ENCODE assay signal across 8 cellular contexts in the genomic region with DNA sequence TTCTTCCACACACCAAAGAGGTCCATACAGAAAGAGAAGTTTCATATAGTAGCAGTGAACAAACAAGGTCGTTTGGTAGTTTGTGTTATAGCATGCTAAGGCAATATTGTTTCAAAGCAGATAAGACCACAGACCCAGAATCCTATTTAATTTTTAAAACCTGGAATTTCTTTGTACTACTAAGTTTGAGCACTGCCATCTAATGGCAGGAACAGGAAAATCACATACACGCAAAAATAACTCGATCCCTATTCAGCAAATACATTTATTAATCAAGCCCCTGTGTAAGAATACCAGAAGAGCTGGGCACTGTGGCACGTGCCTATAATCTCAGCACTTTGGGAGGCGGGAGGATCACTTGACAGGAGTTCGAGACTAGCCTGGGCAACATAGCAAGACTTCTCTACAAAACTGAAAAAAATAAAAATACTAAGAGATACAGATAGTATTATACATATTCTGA. TPM values are rescaled to one million over a fixed set of nuclear protein-coding genes. Genes with fewer than 3 reads are reported as not detected.
DNase-seq lines count a peak whose midpoint lies in the region; ATAC-seq, FAIRE-seq and TF ChIP-seq lines count a peak whose summit lies in the region.

No MANE protein-coding gene starts in this region.

- in situ Hi-C loops in HAP-1 (cut with MboI; ENCODE audit: low sequenced_read_pairs), result no loop called here

- H3K36me3 ChIP-seq in CD8-positive, alpha-beta T cell (ENCODE audit: insufficient read depth, low read length), result no peaks in the 10 kb centered on the region
- H3K36me3 ChIP-seq in HAP-1 (replicated peaks) (no peaks in the 10 kb centered on the region), small intestine (ENCODE audit: control insufficient read depth in 2 of 2, insufficient read depth in 2 of 2, low read length in 2 of 2) (no peaks in the 10 kb centered on the region)

- WGBS in small intestine, 3 donors, result 0 to 6% (median 6%) methylated on average over 6 of the region's 6 CpGs

- TF ChIP-seq CTCF in CD8-positive, alpha-beta T cell (IDR thresholded peaks at IDR 0.05), result peak; percentile 67
- TF ChIP-seq CTCF in fibroblast of pulmonary artery (IDR thresholded peaks at IDR 0.05; ENCODE audit: low read length, missing control alignments), result peak; percentile 63

- H3K9me3 Mint-ChIP-seq in CD8-positive, alpha-beta T cell, result no peaks in the 10 kb centered on the region

- ATAC-seq in CD8-positive, alpha-beta T cell, result no peak
- ATAC-seq in HG02852 (IDR thresholded peaks at IDR 0.05; ENCODE audit: unreplicated experiment) (no peak), GM19023 (IDR thresholded peaks at IDR 0.05; ENCODE audit: unreplicated experiment) (no peak)

- no peak for FAIRE-seq in small intestine (lab: Jason Lieb, UNC)

- peaks cover 30% of the 10 kb centered on the region for H3K4me1 Mint-ChIP-seq in CD8-positive, alpha-beta T cell (ENCODE audit: low read depth)

- POLR2A ChIA-PET in CD8-positive, alpha-beta T cell (lab: Charles Lee), result no interaction called here

- H3K4me3 Mint-ChIP-seq in CD8-positive, alpha-beta T cell, result no peak overlapping the region

- intact Hi-C loops in CD8-positive, alpha-beta T cell (cut with DNase I, micrococcal nuclease), result loop anchor here (1.0 to 10.0 kb wide), 4 partner anchors 79 to 1439 kb away; no protein-coding TSS in a partner anchor

- peaks cover 8% of the 10 kb centered on the region for H3K27me3 Mint-ChIP-seq in CD8-positive, alpha-beta T cell (ENCODE audit: low read depth)

- CTCF ChIA-PET in CD8-positive, alpha-beta T cell (lab: Charles Lee), result interaction anchor here (1.0 to 2.4 kb wide), 7 partner anchors 11 to 502 kb away, joined by 3 to 7 read pairs (median 5); no protein-coding TSS in a partner anchor

- no peak for DNase-seq in CD8-positive, alpha-beta T cell
- DNase-seq in HAP-1 (ENCODE audit: low spot score in 2 of 2) (peak; percentile 34 to 62), RPMI7951 (ENCODE audit: low read depth) (peak; percentile 40), fibroblast of pulmonary artery (ENCODE audit: low read depth) (peak; percentile 71), small intestine (peak; percentile 38), GF-D8 (lab: John Stamatoyannopoulos, UW) (no peak)

- no peak overlapping the region for H3K27ac Mint-ChIP-seq in CD8-positive, alpha-beta T cell

- H3K4me1 ChIP-seq in CD8-positive, alpha-beta T cell (ENCODE audit: insufficient read depth, low read length), result peaks cover 18% of the 10 kb centered on the region
- H3K4me1 ChIP-seq in HAP-1 (peaks cover 9% of the 10 kb centered on the region), small intestine (ENCODE audit: control insufficient read depth in 2 of 2, insufficient read depth in 1 of 2, low read depth in 1 of 2, low read length in 1 of 2) (peaks cover 0 to 7% of the 10 kb centered on the region in 2 donors)

- H3K9me3 ChIP-seq in CD8-positive, alpha-beta T cell (ENCODE audit: low read length), result no peaks in the 10 kb centered on the region
- H3K9me3 ChIP-seq in HAP-1 (0 out of 2 replicates have a peak, but pooled peaks cover 2% of the 10 kb centered on the region), small intestine (ENCODE audit: control insufficient read depth, low read depth) (no peaks in the 10 kb centered on the region)

- no peak overlapping the region for H3K4me3 ChIP-seq in CD8-positive, alpha-beta T cell (ENCODE audit: low read depth, low read length)
- H3K4me3 ChIP-seq in HAP-1 (no peak overlapping the region), fibroblast of pulmonary artery (replicated peaks; ENCODE audit: low read depth, low read length) (no peak overlapping the region), small intestine (ENCODE audit: low read depth in 1 of 2, low read length in 2 of 2) (no peak overlapping the region)

- H3K36me3 Mint-ChIP-seq in CD8-positive, alpha-beta T cell, result peaks cover 10% of the 10 kb centered on the region

- H3K27me3 ChIP-seq in CD8-positive, alpha-beta T cell (ENCODE audit: insufficient read depth, low read length), result no peaks in the 10 kb centered on the region
- H3K27me3 ChIP-seq in HAP-1 (ENCODE audit: low read depth), result no peaks in the 10 kb centered on the region
- no peaks in the 10 kb centered on the region for H3K27me3 ChIP-seq in small intestine (ENCODE audit: control insufficient read depth in 2 of 2, insufficient read depth in 2 of 2, low read length in 2 of 2)

- no peak overlapping the region for H3K27ac ChIP-seq in CD8-positive, alpha-beta T cell (ENCODE audit: low read depth, low read length)
- no peak overlapping the region for H3K27ac ChIP-seq in small intestine (ENCODE audit: low read depth in 1 of 2, low read length in 1 of 2)

RNA-seq across cellular contexts. Expression of a gene that starts 2.9 kb away (rescaled TPM):
- total RNA-seq in CD8-positive, alpha-beta T cell, result 10 to 100 TPM; 17.0 to 19.2 TPM
- 37.5 and 39.5 TPM in 2 replicates for total RNA-seq in RPMI7951 (2014; rRNA removed; shearing (Covaris generic))
- polyA plus RNA-seq in small intestine, result 10 to 100 TPM; 18.7 to 21.1 (median 19.5) TPM

RNA-seq across cellular contexts. Expression of a gene that starts 29.9 kb away (rescaled TPM):
- not detected for total RNA-seq in CD8-positive, alpha-beta T cell
- not detected in 2 replicates for total RNA-seq in RPMI7951 (2014; rRNA removed; shearing (Covaris generic))
- polyA plus RNA-seq in small intestine, result not detected

Comparison
In these comparisons a context has a peak if more than half of its experiments do, and no peak if none do; other contexts are left out.
1. DNase-seq: peak in HAP-1 (2 of 2), RPMI7951 (single experiment), fibroblast of pulmonary artery (single experiment) and small intestine (single experiment); none in CD8-positive, alpha-beta T cell (0 of 7) and GF-D8 (single experiment).